10 cellular contexts compared by ENCODE assay signal in the genomic region with DNA sequence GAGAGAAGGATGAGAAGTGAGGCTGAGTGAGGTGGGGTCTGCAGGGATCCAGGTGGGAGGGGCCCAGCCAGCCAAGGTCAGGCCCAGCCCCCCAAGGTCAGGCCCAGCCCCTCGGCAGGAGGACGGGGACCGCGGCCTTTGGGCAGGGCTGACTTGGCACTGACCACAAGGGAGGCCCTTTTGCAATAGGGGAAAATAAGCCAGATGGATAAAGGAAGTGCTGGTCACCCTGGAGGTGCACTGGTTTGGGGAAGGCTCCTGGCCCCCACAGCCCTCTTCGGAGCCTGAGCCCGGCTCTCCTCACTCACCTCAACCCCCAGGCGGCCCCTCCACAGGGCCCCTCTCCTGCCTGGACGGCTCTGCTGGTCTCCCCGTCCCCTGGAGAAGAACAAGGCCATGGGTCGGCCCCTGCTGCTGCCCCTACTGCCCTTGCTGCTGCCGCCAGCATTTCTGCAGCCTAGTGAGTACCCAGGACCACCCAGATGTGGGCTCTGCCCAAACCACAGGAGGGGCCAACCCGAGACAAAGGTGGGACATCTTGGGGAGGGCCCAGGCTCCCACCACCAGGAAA. TPM values are rescaled to one million over a fixed set of nuclear protein-coding genes. Genes with fewer than 3 reads are reported as not detected.
DNase-seq lines count a peak whose midpoint lies in the region; ATAC-seq and TF ChIP-seq lines count a peak whose summit lies in the region.
"Had no signal": no experiment of that assay in that cellular context is flagged by ENCODE, and none has a peak within 500 bp of the region (broad histone marks: within the 10 kb centered on the region; RNA-seq: fewer than 3 reads in every experiment).

A gene (plus strand): TSS at position 227 of the 571 bp plus-strand sequence. CDS start 170 bp downstream, at position 397.

- no peak within 1 kb of the TSS for H3K9ac ChIP-seq in GM23248

- intact Hi-C loops in left cardiac atrium (cut with DNase I), result no loop called here
- intact Hi-C loops in Calu3 (cut with micrococcal nuclease; ENCODE audit: unreplicated experiment), result no loop called here

- no peak within 1 kb of the TSS for H3K4me2 ChIP-seq in GM23248 (ENCODE audit: unreplicated experiment)

- no TSS peak for BruUV-seq in Calu3 (replicated peaks; lab: Mats Ljungman, UMichigan)

- peaks cover 7% of the 10 kb centered on the region for H3K36me3 Mint-ChIP-seq in activated CD8-positive, alpha-beta T cell treated with anti-CD3 and anti-CD28 coated beads, Interleukin-2, amount 10 ng/mL, durations not matched to agents 7 days and 5 days (ENCODE audit: low read depth)
- peaks cover 9% of the 10 kb centered on the region for H3K36me3 Mint-ChIP-seq in Calu3 (ENCODE audit: insufficient read depth, unreplicated experiment)

- ATAC-seq in activated CD8-positive, alpha-beta T cell treated with anti-CD3 and anti-CD28 coated beads, Interleukin-2, amount 10 ng/mL, durations not matched to agents 7 days and 5 days, result no peak
- peak; percentile 41 to 65 for ATAC-seq in left cardiac atrium

- in situ Hi-C loops in GM23248 (cut with MboI) (no loop called here), ACHN (cut with HindIII; ENCODE audit: low pct_ligation_motif_present, low pct_unique_long_range_greater_than_20kb, low sequenced_read_pairs) (no loop called here)

- H3K9me3 ChIP-seq in GM23248 (ENCODE audit: low read depth), result no peaks in the 10 kb centered on the region

- no peaks in the 10 kb centered on the region for H3K9me3 Mint-ChIP-seq in activated CD8-positive, alpha-beta T cell treated with anti-CD3 and anti-CD28 coated beads, Interleukin-2, amount 10 ng/mL, durations not matched to agents 7 days and 5 days (ENCODE audit: insufficient read depth)
- no peaks in the 10 kb centered on the region for H3K9me3 Mint-ChIP-seq in Calu3 (ENCODE audit: low read depth, unreplicated experiment)

- CTCF ChIA-PET in activated CD8-positive, alpha-beta T cell treated with anti-CD3 and anti-CD28 coated beads, Interleukin-2, amount 10 ng/mL, durations not matched to agents 7 days and 5 days (lab: Charles Lee), result interaction anchor here (3.4 kb wide), 1 partner anchor 34 kb away, joined by 17 read pairs; no protein-coding TSS in a partner anchor
- CTCF ChIA-PET in Calu3 (lab: Charles Lee), result no interaction called here

- TF ChIP-seq CTCF in Calu3 (IDR thresholded peaks at IDR 0.05; ENCODE audit: unreplicated experiment), result no peak

- H4K20me1 ChIP-seq in GM23248 (ENCODE audit: insufficient read depth), result no peaks in the 10 kb centered on the region

- peak; percentile 49 for DNase-seq in GM23248
- no peak for DNase-seq in activated CD8-positive, alpha-beta T cell treated with anti-CD3 and anti-CD28 coated beads, Interleukin-2, amount 10 ng/mL, durations not matched to agents 7 days and 5 days
- DNase-seq in left cardiac atrium, result no peak
- DNase-seq in putamen (ENCODE audit: low spot score), result no peak
- no peak for DNase-seq in Calu3
- no peak for DNase-seq in ACHN
- no peak for DNase-seq in dermis blood vessel endothelial cell
- DNase-seq: NCI-H526 treated with DMSO at 0.1 percent for 48 hours; stimulated activated CD4-positive, alpha-beta T cell treated with anti-CD3 and anti-CD28 coated beads, Interleukin-1b, Interleukin-23, amount 100 ng/mL, for 48 hours had no signal

- no peaks in the 10 kb centered on the region for H3K27me3 Mint-ChIP-seq in activated CD8-positive, alpha-beta T cell treated with anti-CD3 and anti-CD28 coated beads, Interleukin-2, amount 10 ng/mL, durations not matched to agents 7 days and 5 days (ENCODE audit: low read depth)
- H3K27me3 Mint-ChIP-seq in Calu3 (ENCODE audit: unreplicated experiment), result no peaks in the 10 kb centered on the region

- H3K4me3 ChIP-seq in GM23248, result no peak within 1 kb of the TSS
- peak within 1 kb of the TSS in 5 of 7 experiments; percentile 6 to 25 (median 17) for H3K4me3 ChIP-seq in skin epidermis

- 44 to 52% methylated on average over 10 to 12 of the region's 12 CpGs for WGBS in GM23248 (ENCODE audit: low coverage in 1 of 2, low lambda C conversion rate in 2 of 2, missing lambda C conversion rate in 2 of 2), 2 experiments

- H3K36me3 ChIP-seq in GM23248 (ENCODE audit: low read depth), result no peaks in the 10 kb centered on the region

- H3K4me3 Mint-ChIP-seq in activated CD8-positive, alpha-beta T cell treated with anti-CD3 and anti-CD28 coated beads, Interleukin-2, amount 10 ng/mL, durations not matched to agents 7 days and 5 days, result peak within 1 kb of the TSS; percentile 3
- H3K4me3 Mint-ChIP-seq in Calu3 (ENCODE audit: low read depth, unreplicated experiment), result no peak within 1 kb of the TSS

- no peaks in the 10 kb centered on the region for H3K27me3 ChIP-seq in GM23248 (replicated peaks; ENCODE audit: insufficient read depth)

- no peaks in the 10 kb centered on the region for H3K9me2 ChIP-seq in GM23248 (ENCODE audit: insufficient read depth)

- peak within 1 kb of the TSS; percentile 82 for H2AFZ ChIP-seq in GM23248

- H3K27ac Mint-ChIP-seq in activated CD8-positive, alpha-beta T cell treated with anti-CD3 and anti-CD28 coated beads, Interleukin-2, amount 10 ng/mL, durations not matched to agents 7 days and 5 days, result peak within 1 kb of the TSS; percentile 92
- H3K27ac Mint-ChIP-seq in Calu3 (ENCODE audit: unreplicated experiment), result no peak within 1 kb of the TSS

- H3K4me1 Mint-ChIP-seq in activated CD8-positive, alpha-beta T cell treated with anti-CD3 and anti-CD28 coated beads, Interleukin-2, amount 10 ng/mL, durations not matched to agents 7 days and 5 days (ENCODE audit: low read depth), result peaks cover 52% of the 10 kb centered on the region
- H3K4me1 Mint-ChIP-seq in Calu3 (ENCODE audit: low read depth, unreplicated experiment), result no peaks in the 10 kb centered on the region

- POLR2A ChIA-PET in activated CD8-positive, alpha-beta T cell treated with anti-CD3 and anti-CD28 coated beads, Interleukin-2, amount 10 ng/mL, durations not matched to agents 7 days and 5 days (lab: Charles Lee), result no interaction called here

- H3K79me2 ChIP-seq in GM23248 (ENCODE audit: insufficient read depth), result no peaks in the 10 kb centered on the region

- H3F3A ChIP-seq in GM23248 (ENCODE audit: insufficient read depth), result no peaks in the 10 kb centered on the region

- peaks cover 3% of the 10 kb centered on the region for H3K4me1 ChIP-seq in GM23248 (ENCODE audit: insufficient read depth)

- H3K27ac ChIP-seq in GM23248 (no peak within 1 kb of the TSS), skin epidermis (peak within 1 kb of the TSS; percentile 9 to 85 (median 70))

RNA-seq across cellular contexts. Expression of the gene that starts here (rescaled TPM):
- total RNA-seq in GM23248 (2014; rRNA removed; shearing (Covaris generic)), result not detected in 2 replicates
- polyA plus RNA-seq in GM23248 (2016; fragmentation: Nextera tagmentation; extraction: Ambion mirVana), result 1.7 TPM in 2 replicates
- total RNA-seq in activated CD8-positive, alpha-beta T cell treated with anti-CD3 and anti-CD28 coated beads, Interleukin-2, amount 10 ng/mL, durations not matched to agents 7 days and 5 days, result 10 to 100 TPM in 1 of 2 experiments, 1 to 10 TPM in 1; 8.1 to 11.5 TPM
- total RNA-seq in left cardiac atrium (1 to 10 TPM; 3.7 to 6.5 TPM), Calu3 (2022) (3.1 and 3.3 TPM in 2 replicates), dermis blood vessel endothelial cell (0.68 TPM in 1 of 2 replicates, not detected in the other)
